1 cellular context compared by ENCODE assay signal in genomic region chr17:14622622-14623101, GRCh38.
TF ChIP-seq lines count a peak whose summit lies in the region.

No MANE protein-coding gene starts in this region.

TF ChIP-seq in HEK293, 187 proteins besides CTCF, POLR2A, EP300 and RAD21 (continued from another document and continues in another):
- TF ChIP-seq HOXC10 (CRISPR knock-in tag; IDR thresholded peaks at IDR 0.05) (no peak), ZNF626 (tag by site-specific recombination; IDR thresholded peaks at IDR 0.05) (0 out of 2 replicates have a peak, but pooled peaks have one; percentile 21), ZNF645 (tag by site-specific recombination; IDR thresholded peaks at IDR 0.05) (peak; percentile 89), ZSCAN30 (tag by site-specific recombination; IDR thresholded peaks at IDR 0.05) (peak; percentile 91; the same call in 1 of the 2 replicates), ZNF488 (tag by site-specific recombination; IDR thresholded peaks at IDR 0.05) (peak; percentile 96), ZEB2 (tag by site-specific recombination; IDR thresholded peaks at IDR 0.05) (peak; percentile 94), ZSCAN16 (tag by site-specific recombination; IDR thresholded peaks at IDR 0.05) (peak; percentile 40; the same call in 1 of the 2 replicates), ZNF302 (tag by site-specific recombination; IDR thresholded peaks at IDR 0.05; ENCODE audit: low read depth) (no peak), ZBTB10 (tag by site-specific recombination; IDR thresholded peaks at IDR 0.05) (no peak), ZNF350 (tag by site-specific recombination; IDR thresholded peaks at IDR 0.05) (no peak), ZNF311 (tag by site-specific recombination; IDR thresholded peaks at IDR 0.05; ENCODE audit: borderline replicate concordance) (no peak), ZNF530 (tag by site-specific recombination; IDR thresholded peaks at IDR 0.05; ENCODE audit: low read depth) (no peak), ZNF274 (IDR thresholded peaks at IDR 0.05; ENCODE audit: low read length) (no peak), ZNF274 (tag by site-specific recombination; IDR thresholded peaks at IDR 0.05; ENCODE audit: borderline replicate concordance) (no peak), BCL6B (tag by site-specific recombination; IDR thresholded peaks at IDR 0.05) (peak; percentile 73), PRDM1 (tag by site-specific recombination; IDR thresholded peaks at IDR 0.05) (no peak), ZNF510 (tag by site-specific recombination; IDR thresholded peaks at IDR 0.05; ENCODE audit: insufficient replicate concordance) (peak; percentile 80), ZNF391 (tag by site-specific recombination; IDR thresholded peaks at IDR 0.05; ENCODE audit: borderline replicate concordance, low read depth) (0 out of 2 replicates have a peak, but pooled peaks have one; percentile 58), ZNF558 (tag by site-specific recombination; IDR thresholded peaks at IDR 0.05) (peak; percentile 52; the same call in 1 of the 2 replicates), GFI1B (tag by site-specific recombination; IDR thresholded peaks at IDR 0.05) (peak; percentile 71), ZNF138 (tag by site-specific recombination; IDR thresholded peaks at IDR 0.05; ENCODE audit: borderline replicate concordance) (no peak), ZFP3 (tag by site-specific recombination; IDR thresholded peaks at IDR 0.05; ENCODE audit: low read depth) (no peak; the same call in 1 of the 2 replicates), ZBTB1 (tag by site-specific recombination; IDR thresholded peaks at IDR 0.05) (peak; percentile 35; the same call in 1 of the 2 replicates), ATF2 (tag by site-specific recombination; IDR thresholded peaks at IDR 0.05; ENCODE audit: low read depth) (peak; percentile 83), ZNF561 (tag by site-specific recombination; IDR thresholded peaks at IDR 0.05; ENCODE audit: borderline replicate concordance) (peak; percentile 74), ZSCAN18 (tag by site-specific recombination; IDR thresholded peaks at IDR 0.05) (no peak), ZNF24 (tag by site-specific recombination; IDR thresholded peaks at IDR 0.05) (0 out of 2 replicates have a peak, but pooled peaks have one; percentile 69), SCRT2 (tag by site-specific recombination; IDR thresholded peaks at IDR 0.05) (no peak), ZNF514 (tag by site-specific recombination; IDR thresholded peaks at IDR 0.05) (no peak), YY2 (tag by site-specific recombination; IDR thresholded peaks at IDR 0.05) (no peak), SETDB1 (IDR thresholded peaks at IDR 0.05; ENCODE audit: insufficient read length, low read length) (no peak), SP7 (tag by site-specific recombination; IDR thresholded peaks at IDR 0.05) (peak; percentile 91), ZNF610 (tag by site-specific recombination; IDR thresholded peaks at IDR 0.05; ENCODE audit: borderline replicate concordance) (peak; percentile 77), ZNF114 (tag by site-specific recombination; IDR thresholded peaks at IDR 0.05) (no peak), ZBTB26 (tag by site-specific recombination; optimal IDR thresholded peaks at IDR 0.05) (no peak), KLF9 (tag by site-specific recombination; IDR thresholded peaks at IDR 0.05; ENCODE audit: low read depth) (no peak), ZNF544 (tag by site-specific recombination; IDR thresholded peaks at IDR 0.05) (no peak), ZNF692 (tag by site-specific recombination; IDR thresholded peaks at IDR 0.05) (peak; percentile 50; the same call in 1 of the 2 replicates), TCF7L2 (IDR thresholded peaks at IDR 0.05; ENCODE audit: borderline replicate concordance, low read depth, low read length) (peak; percentile 82), ZNF843 (tag by site-specific recombination; IDR thresholded peaks at IDR 0.05) (peak; percentile 99), GLI4 (tag by site-specific recombination; IDR thresholded peaks at IDR 0.05) (no peak), HIC1 (tag by site-specific recombination; IDR thresholded peaks at IDR 0.05) (peak; percentile 62), ZNF433 (tag by site-specific recombination; IDR thresholded peaks at IDR 0.05; ENCODE audit: low read depth) (no peak), SALL2 (tag by site-specific recombination; IDR thresholded peaks at IDR 0.05; ENCODE audit: borderline replicate concordance) (no peak), ZNF280D (tag by site-specific recombination; IDR thresholded peaks at IDR 0.05) (no peak), ZNF416 (tag by site-specific recombination; IDR thresholded peaks at IDR 0.05) (no peak), ZNF404 (tag by site-specific recombination; IDR thresholded peaks at IDR 0.05) (no peak), ZBTB8A (tag by site-specific recombination; IDR thresholded peaks at IDR 0.05) (peak; percentile 75), HOXA7 (CRISPR knock-in tag; IDR thresholded peaks at IDR 0.05; ENCODE audit: borderline replicate concordance) (no peak), ZNF214 (tag by site-specific recombination; IDR thresholded peaks at IDR 0.05; ENCODE audit: borderline replicate concordance) (no peak), ZIC2 (tag by site-specific recombination; IDR thresholded peaks at IDR 0.05) (peak; percentile 84)
